8 cellular contexts compared by ENCODE assay signal in genomic region chr13:21139374-21139773, GRCh38. TPM values are rescaled to one million over a fixed set of nuclear protein-coding genes. Genes with fewer than 3 reads are reported as not detected.
DNase-seq lines count a peak whose midpoint lies in the region; ATAC-seq and TF ChIP-seq lines count a peak whose summit lies in the region.

No MANE protein-coding gene starts in this region.

- DNase-seq in CD4-positive, alpha-beta T cell, result no peak
- DNase-seq in NB4 (ENCODE audit: low read depth), result no peak
- DNase-seq in effector memory CD4-positive, alpha-beta T cell, result no peak
- no peak for DNase-seq in NCI-H524 (lab: John Stamatoyannopoulos, UW)
- DNase-seq in germinal center (ENCODE audit: low spot score), result no peak
- DNase-seq in NCI-H510A treated with DMSO at 0.1 percent for 48 hours (lab: John Stamatoyannopoulos, UW), result no peak

- H3K4me3 ChIP-seq in NB4 (ENCODE audit: low read depth, low read length) (peak overlapping the region; percentile 79), neuron (ENCODE audit: low read length) (peak overlapping the region; percentile 79)
- peak overlapping the region; percentile 57 for H3K4me3 ChIP-seq in effector memory CD4-positive, alpha-beta T cell (ENCODE audit: insufficient read depth, low read depth, low read length, poor library complexity, severe bottlenecking)

- H2AFZ ChIP-seq in neuron (ENCODE audit: low read depth, low read length), result peak overlapping the region; percentile 90

- H3K9me3 Mint-ChIP-seq in CD4-positive, alpha-beta T cell, result no peaks in the 10 kb centered on the region

- H3K4me1 ChIP-seq in effector memory CD4-positive, alpha-beta T cell (ENCODE audit: control insufficient read depth, insufficient read depth, low read length, poor library complexity, severe bottlenecking), result peaks cover 21% of the 10 kb centered on the region
- H3K4me1 ChIP-seq in neuron (ENCODE audit: insufficient read depth, low read length), result peaks cover 9% of the 10 kb centered on the region

- CTCF ChIA-PET in CD4-positive, alpha-beta T cell (lab: Charles Lee), result no interaction called here

- no peaks in the 10 kb centered on the region for H3K9me3 ChIP-seq in CD4-positive, alpha-beta T cell (ENCODE audit: control insufficient read depth, low read length)
- H3K9me3 ChIP-seq in effector memory CD4-positive, alpha-beta T cell (ENCODE audit: control insufficient read depth, low read length), result no peaks in the 10 kb centered on the region
- no peaks in the 10 kb centered on the region for H3K9me3 ChIP-seq in neuron (ENCODE audit: low read length)

- H3K27me3 ChIP-seq in CD4-positive, alpha-beta T cell (ENCODE audit: control insufficient read depth, insufficient read depth, low read length), result no peaks in the 10 kb centered on the region
- H3K27me3 ChIP-seq in effector memory CD4-positive, alpha-beta T cell (replicated peaks; ENCODE audit: control insufficient read depth, insufficient read depth, low read length, poor library complexity, severe bottlenecking), result no peaks in the 10 kb centered on the region
- no peaks in the 10 kb centered on the region for H3K27me3 ChIP-seq in neuron (ENCODE audit: insufficient read depth, low read length)

- intact Hi-C loops in CD4-positive, alpha-beta T cell (cut with DNase I, micrococcal nuclease), result loop anchor here in 1 of 2 experiments (5.0 kb wide), 3 partner anchors 237 to 533 kb away; partner anchors contain the start of genes FGF9, MICU2 and XPO4

- ATAC-seq in CD4-positive, alpha-beta T cell (ENCODE audit: poor library complexity), result no peak
- ATAC-seq in GM21717 (IDR thresholded peaks at IDR 0.05; ENCODE audit: unreplicated experiment), result no peak

- H3K4me3 Mint-ChIP-seq in CD4-positive, alpha-beta T cell, result peak overlapping the region; percentile 96

- peak overlapping the region; percentile 91 for H3K27ac Mint-ChIP-seq in CD4-positive, alpha-beta T cell

- POLR2A ChIA-PET in CD4-positive, alpha-beta T cell (lab: Charles Lee), result no interaction called here

- peaks cover 33% of the 10 kb centered on the region for H3K36me3 Mint-ChIP-seq in CD4-positive, alpha-beta T cell (ENCODE audit: low read depth)

- TF ChIP-seq CTCF in CD4-positive, alpha-beta T cell (IDR thresholded peaks at IDR 0.05), result no peak
- TF ChIP-seq CTCF in NB4 (IDR thresholded peaks at IDR 0.05; ENCODE audit: low read depth, low read length), result no peak

- H3K27ac ChIP-seq in CD4-positive, alpha-beta T cell (ENCODE audit: low read depth, low read length), result peak overlapping the region; percentile 84
- peak overlapping the region; percentile 90 for H3K27ac ChIP-seq in effector memory CD4-positive, alpha-beta T cell (ENCODE audit: insufficient read depth, low read length, poor library complexity, severe bottlenecking)

- peaks cover 40% of the 10 kb centered on the region for H3K4me1 Mint-ChIP-seq in CD4-positive, alpha-beta T cell (ENCODE audit: low read depth)

- no peak for TF ChIP-seq POLR2A in NB4 (IDR thresholded peaks at IDR 0.05; ENCODE audit: extremely low read depth, insufficient read length)

- H3K36me3 ChIP-seq in effector memory CD4-positive, alpha-beta T cell (ENCODE audit: control insufficient read depth, insufficient read depth, low read length), result peaks cover 7% of the 10 kb centered on the region
- H3K36me3 ChIP-seq in neuron (ENCODE audit: insufficient read depth, low read length), result peaks cover 21% of the 10 kb centered on the region

- peaks cover 8% of the 10 kb centered on the region for H3K27me3 Mint-ChIP-seq in CD4-positive, alpha-beta T cell

RNA-seq across cellular contexts. Expression of gene SAP18, which starts 0.5 kb away (rescaled TPM):
- total RNA-seq in CD4-positive, alpha-beta T cell, result 100 to 1,000 TPM; 240 to 259 TPM

RNA-seq across cellular contexts. Expression of gene SKA3, which starts 37.0 kb away (rescaled TPM):
- total RNA-seq in CD4-positive, alpha-beta T cell, result under 1 TPM in 1 of 2 experiments, not detected in 1; 0.30 TPM

RNA-seq across cellular contexts. Expression of gene MRPL57, which starts 37.1 kb away (rescaled TPM):
- 10 to 100 TPM; 10.0 to 10.5 TPM for total RNA-seq in CD4-positive, alpha-beta T cell
